Comparison of ENCODE assay signal across 8 cellular contexts in genomic region chr21:46285206-46285661, GRCh38. TPM values are rescaled to one million over a fixed set of nuclear protein-coding genes. Genes with fewer than 3 reads are reported as not detected.
DNase-seq lines count a peak whose midpoint lies in the region; FAIRE-seq and TF ChIP-seq lines count a peak whose summit lies in the region.

TSS of gene MCM3AP (minus strand) at chr21:46285611. CDS start at chr21:46285286, 325 bp downstream.

- peak within 1 kb of the TSS; percentile 78 for H3K4me3 ChIP-seq in bronchial epithelial cell (ENCODE audit: low read depth, low read length)
- H3K4me3 ChIP-seq in lower leg skin (ENCODE audit: low read depth, poor library complexity, severe bottlenecking), result peak within 1 kb of the TSS; percentile 85
- peak within 1 kb of the TSS; percentile 79 to 91 (median 81) for H3K4me3 ChIP-seq in thyroid gland (replicated peaks in 1 of 3)

- peaks cover 56% of the 10 kb centered on the region for H3K4me1 Mint-ChIP-seq in activated T-cell treated with anti-CD3 and anti-CD28 coated beads, Interleukin-2, amount 50 U/mL, for 24 hours (ENCODE audit: low read depth)

- intact Hi-C loops in lower leg skin (cut with DNase I; ENCODE audit: low total_unique reads), result no loop called here
- intact Hi-C loops in thyroid gland (cut with DNase I), result loop anchor here (5.0 kb wide), 1 partner anchor 37 kb away; the partner anchor contains the start of genes C21orf58 and PCNT

- TF ChIP-seq CTCF in bronchial epithelial cell (IDR thresholded peaks at IDR 0.05; ENCODE audit: insufficient read depth, low read length, severe bottlenecking), result no peak
- TF ChIP-seq CTCF in lower leg skin (IDR thresholded peaks at IDR 0.05), result no peak
- TF ChIP-seq CTCF in thyroid gland (IDR thresholded peaks at IDR 0.05), result no peak

- no peaks in the 10 kb centered on the region for H3K9me3 Mint-ChIP-seq in activated T-cell treated with anti-CD3 and anti-CD28 coated beads, Interleukin-2, amount 50 U/mL, for 24 hours

- TF ChIP-seq POLR2A in lower leg skin (IDR thresholded peaks at IDR 0.05) (no peak), thyroid gland (IDR thresholded peaks at IDR 0.05) (no peak)

- H3K36me3 ChIP-seq in bronchial epithelial cell (ENCODE audit: control insufficient read depth, insufficient read depth, low read length), result peaks cover 7% of the 10 kb centered on the region
- H3K36me3 ChIP-seq in thyroid gland, result peaks cover 0 to 9% of the 10 kb centered on the region in 2 donors

- DNase-seq in activated T-cell treated with anti-CD3 and anti-CD28 coated beads, Interleukin-2, amount 50 U/mL, for 24 hours, result no peak
- DNase-seq in activated T-cell treated with anti-CD3 and anti-CD28 coated beads for 4 hours (no peak), bronchial epithelial cell (ENCODE audit: low read depth) (no peak), lower leg skin (ENCODE audit: low spot score in 2 of 2) (no peak), thyroid gland (no peak), SHP77 treated with DMSO at 0.1 percent for 48 hours (lab: John Stamatoyannopoulos, UW) (no peak), inferior parietal cortex (ENCODE audit: extremely low spot score) (no peak)
- DNase-seq in activated CD8-positive, alpha-beta memory T cell treated with anti-CD3 and anti-CD28 coated beads, Interleukin-2, amount 50 U/mL, for 48 hours, result no peak

- H3K4me3 Mint-ChIP-seq in activated T-cell treated with anti-CD3 and anti-CD28 coated beads, Interleukin-2, amount 50 U/mL, for 24 hours, result peak within 1 kb of the TSS; percentile 95

- no peaks in the 10 kb centered on the region for H3K9me3 ChIP-seq in thyroid gland

- no peaks in the 10 kb centered on the region for H3K27me3 Mint-ChIP-seq in activated T-cell treated with anti-CD3 and anti-CD28 coated beads, Interleukin-2, amount 50 U/mL, for 24 hours

- H3K27ac ChIP-seq in thyroid gland, result peak within 1 kb of the TSS; percentile 86 to 93 (median 92)

- peaks cover 67% of the 10 kb centered on the region for H3K36me3 Mint-ChIP-seq in activated T-cell treated with anti-CD3 and anti-CD28 coated beads, Interleukin-2, amount 50 U/mL, for 24 hours (ENCODE audit: low read depth)

- H3K27ac Mint-ChIP-seq in activated T-cell treated with anti-CD3 and anti-CD28 coated beads, Interleukin-2, amount 50 U/mL, for 24 hours, result peak within 1 kb of the TSS; percentile 99

- no peak for FAIRE-seq in bronchial epithelial cell (lab: Jason Lieb, UNC)

- H3K4me1 ChIP-seq in thyroid gland, result peaks cover 33 to 41% of the 10 kb centered on the region in 2 donors

- H3K27me3 ChIP-seq in bronchial epithelial cell (ENCODE audit: control insufficient read depth, insufficient read depth, low read length) (no peaks in the 10 kb centered on the region), thyroid gland (no peaks in the 10 kb centered on the region)

- WGBS in lower leg skin, 2 donors, result 22 to 28% methylated on average over 6 of the region's 6 CpGs
- 37 to 42% methylated on average over 6 of the region's 6 CpGs for WGBS in thyroid gland, 2 donors

RNA-seq across cellular contexts. Expression of gene MCM3AP, which starts in this region (rescaled TPM):
- total RNA-seq in bronchial epithelial cell (70.8 and 80.5 TPM in 2 replicates), lower leg skin (10 to 100 TPM; 45.5 to 71.4 (median 57.7) TPM), thyroid gland (100 to 1,000 TPM in 1 of 4 donors, 10 to 100 TPM in 3; 65.7 to 116 (median 81.0) TPM)
